In genomic region chr19:1265611-1266115, GRCh38 we compare ENCODE assay signal across 8 cellular contexts. TPM values are rescaled to one million over a fixed set of nuclear protein-coding genes. Genes with fewer than 3 reads are reported as not detected.
DNase-seq lines count a peak whose midpoint lies in the region; ATAC-seq and TF ChIP-seq lines count a peak whose summit lies in the region.

No MANE protein-coding gene starts in this region.

- peak overlapping the region; percentile 81 for H3K56ac ChIP-seq in mesendoderm (ENCODE audit: low read length)

- H3K23ac ChIP-seq in mesendoderm (ENCODE audit: low read length): no peak overlapping the region

- H3K9ac ChIP-seq in mesendoderm (ENCODE audit: low read length): peak overlapping the region; percentile 83

- H3K18ac ChIP-seq in mesendoderm (ENCODE audit: low read length): peak overlapping the region; percentile 44

- peaks cover 37% of the 10 kb centered on the region for H3K4me1 Mint-ChIP-seq in T-helper 1 cell treated with Interleukin-12 subunit alpha and Interleukin-12 subunit beta and Interleukin-4 antibody, amounts not matched to agents 30 μg/mL and 1 μg/mL, for 36 hours (ENCODE audit: low read depth)
- H3K4me1 Mint-ChIP-seq in T-helper 2 cell treated with Interferon-gamma antibody and Interleukin-4, amounts not matched to agents 5 μg/mL and 100 μg/mL, for 36 hours (ENCODE audit: low read depth): peaks cover 34% of the 10 kb centered on the region
- H3K4me1 Mint-ChIP-seq in type B pancreatic cell (ENCODE audit: unreplicated experiment): peaks cover 30% of the 10 kb centered on the region

- no peak overlapping the region for H2AK5ac ChIP-seq in mesendoderm (ENCODE audit: low read length)

- no CpG with 5 or more reads among the region's 28 CpGs for WGBS in mesendoderm (ENCODE audit: extremely low coverage, insufficient coverage, low lambda C conversion rate)

- no peak overlapping the region for H3K4ac ChIP-seq in mesendoderm (ENCODE audit: low read depth, low read length)

- no peaks in the 10 kb centered on the region for H3K36me3 ChIP-seq in mesendoderm (ENCODE audit: control insufficient read depth, insufficient read depth, low read length)

- peaks cover 3% of the 10 kb centered on the region for H3K79me1 ChIP-seq in mesendoderm (ENCODE audit: low read length)

- H3K4me3 ChIP-seq in dorsolateral prefrontal cortex: peak overlapping the region in 56 of 59 donors; percentile 39 to 70 (median 58)
- no peak overlapping the region for H3K4me3 ChIP-seq in mesendoderm (ENCODE audit: low read length)

- H3K27me3 Mint-ChIP-seq in T-helper 1 cell treated with Interleukin-12 subunit alpha and Interleukin-12 subunit beta and Interleukin-4 antibody, amounts not matched to agents 30 μg/mL and 1 μg/mL, for 36 hours (ENCODE audit: low read depth): no peaks in the 10 kb centered on the region
- H3K27me3 Mint-ChIP-seq in T-helper 2 cell treated with Interferon-gamma antibody and Interleukin-4, amounts not matched to agents 5 μg/mL and 100 μg/mL, for 36 hours (ENCODE audit: low read depth): peaks cover 3% of the 10 kb centered on the region
- H3K27me3 Mint-ChIP-seq in type B pancreatic cell: peaks cover 3% of the 10 kb centered on the region

- H3K4me1 ChIP-seq in mesendoderm (ENCODE audit: control insufficient read depth, low read depth, low read length): peaks cover 11% of the 10 kb centered on the region

- H3K79me2 ChIP-seq in mesendoderm (ENCODE audit: control insufficient read depth, insufficient read depth, low read length): peaks cover 11% of the 10 kb centered on the region

- no peak overlapping the region for H4K8ac ChIP-seq in mesendoderm (ENCODE audit: low read depth, low read length)

- H2BK15ac ChIP-seq in mesendoderm (replicated peaks; ENCODE audit: low read depth): no peak overlapping the region

- H3K27ac Mint-ChIP-seq in T-helper 1 cell treated with Interleukin-12 subunit alpha and Interleukin-12 subunit beta and Interleukin-4 antibody, amounts not matched to agents 30 μg/mL and 1 μg/mL, for 36 hours: no peak overlapping the region
- H3K27ac Mint-ChIP-seq in T-helper 2 cell treated with Interferon-gamma antibody and Interleukin-4, amounts not matched to agents 5 μg/mL and 100 μg/mL, for 36 hours: no peak overlapping the region
- H3K27ac Mint-ChIP-seq in type B pancreatic cell: peak overlapping the region; percentile 97

- no peak overlapping the region for H2BK120ac ChIP-seq in mesendoderm (ENCODE audit: low read depth, low read length)

- peak overlapping the region; percentile 99 for H3K4me2 ChIP-seq in mesendoderm (ENCODE audit: low read length)

- H3K4me3 Mint-ChIP-seq in T-helper 1 cell treated with Interleukin-12 subunit alpha and Interleukin-12 subunit beta and Interleukin-4 antibody, amounts not matched to agents 30 μg/mL and 1 μg/mL, for 36 hours: peak overlapping the region; percentile 40
- peak overlapping the region; percentile 57 for H3K4me3 Mint-ChIP-seq in T-helper 2 cell treated with Interferon-gamma antibody and Interleukin-4, amounts not matched to agents 5 μg/mL and 100 μg/mL, for 36 hours
- H3K4me3 Mint-ChIP-seq in type B pancreatic cell: peak overlapping the region; percentile 80

- no peak for ATAC-seq in HG02763 (IDR thresholded peaks at IDR 0.05; ENCODE audit: unreplicated experiment)
- ATAC-seq in GM18517 (IDR thresholded peaks at IDR 0.05; ENCODE audit: unreplicated experiment): no peak

- no peak for DNase-seq in T-helper 1 cell
- peak; percentile 52 for DNase-seq in T-helper 2 cell treated with Interferon-gamma antibody and Interleukin-4, amounts not matched to agents 5 μg/mL and 100 μg/mL, for 36 hours (ENCODE audit: low spot score)
- DNase-seq in dorsolateral prefrontal cortex: peak in 4 of 10 donors; percentile 58 to 86 (median 68)
- DNase-seq in mesendoderm: peak; percentile 43
- DNase-seq in type B pancreatic cell (ENCODE audit: extremely low spot score, unreplicated experiment): no peak

- H3K27me3 ChIP-seq in dorsolateral prefrontal cortex (no peaks in the 10 kb centered on the region), mesendoderm (ENCODE audit: insufficient read depth, low read length, poor library complexity) (no peaks in the 10 kb centered on the region)

- H3K9me3 Mint-ChIP-seq in T-helper 1 cell treated with Interleukin-12 subunit alpha and Interleukin-12 subunit beta and Interleukin-4 antibody, amounts not matched to agents 30 μg/mL and 1 μg/mL, for 36 hours: no peaks in the 10 kb centered on the region
- H3K9me3 Mint-ChIP-seq in T-helper 2 cell treated with Interferon-gamma antibody and Interleukin-4, amounts not matched to agents 5 μg/mL and 100 μg/mL, for 36 hours: no peaks in the 10 kb centered on the region
- no peaks in the 10 kb centered on the region for H3K9me3 Mint-ChIP-seq in type B pancreatic cell

- H3K27ac ChIP-seq in dorsolateral prefrontal cortex: peak overlapping the region in 58 of 59 donors; percentile 66 to 100 (median 95)
- peak overlapping the region; percentile 56 for H3K27ac ChIP-seq in mesendoderm (ENCODE audit: low read depth, low read length)

- no peak overlapping the region for H2BK5ac ChIP-seq in mesendoderm (ENCODE audit: low read length)

- H3K36me3 Mint-ChIP-seq in T-helper 1 cell treated with Interleukin-12 subunit alpha and Interleukin-12 subunit beta and Interleukin-4 antibody, amounts not matched to agents 30 μg/mL and 1 μg/mL, for 36 hours (ENCODE audit: low read depth): peaks cover 5% of the 10 kb centered on the region
- peaks cover 10% of the 10 kb centered on the region for H3K36me3 Mint-ChIP-seq in T-helper 2 cell treated with Interferon-gamma antibody and Interleukin-4, amounts not matched to agents 5 μg/mL and 100 μg/mL, for 36 hours (ENCODE audit: low read depth)
- peaks cover 1% of the 10 kb centered on the region for H3K36me3 Mint-ChIP-seq in type B pancreatic cell

- no peak overlapping the region for H4K5ac ChIP-seq in mesendoderm (ENCODE audit: low read length)

- TF ChIP-seq CTCF in dorsolateral prefrontal cortex (IDR thresholded peaks at IDR 0.05 in 54 of 56, conservative IDR thresholded peaks at IDR 0.05 in 2 of 56; ENCODE audit: low read depth in 1 of 56, partially characterized antibody in 56 of 56): no peak
- TF ChIP-seq CTCF in type B pancreatic cell (conservative IDR thresholded peaks at IDR 0.05): no peak

- intact Hi-C loops in dorsolateral prefrontal cortex (cut with DNase I): no loop called here

RNA-seq across cellular contexts. Expression of gene CIRBP, which starts 3.5 kb away (rescaled TPM):
- 100 to 1,000 TPM; 215 to 736 (median 434) TPM for total RNA-seq in dorsolateral prefrontal cortex
- 93.3 TPM for polyA plus RNA-seq in mesendoderm (2013, experiment 1 of 2)
- polyA plus RNA-seq in mesendoderm (2013, experiment 2 of 2): 93.6 TPM
- total RNA-seq in type B pancreatic cell (ENCODE audit: low replicate concordance): 316 and 421 TPM in 2 replicates

RNA-seq across cellular contexts. Expression of gene FAM174C, which starts 9.7 kb away (rescaled TPM):
- total RNA-seq in dorsolateral prefrontal cortex (10 to 100 TPM; 16.2 to 44.5 (median 25.3) TPM), type B pancreatic cell (ENCODE audit: low replicate concordance) (30.6 and 36.4 TPM in 2 replicates)
- 55.7 TPM for polyA plus RNA-seq in mesendoderm (2013, experiment 1 of 2)
- 57.0 TPM for polyA plus RNA-seq in mesendoderm (2013, experiment 2 of 2)

RNA-seq across cellular contexts. Expression of gene MIDN, which starts 17.3 kb away (rescaled TPM):
- total RNA-seq in dorsolateral prefrontal cortex: 100 to 1,000 TPM in 4 of 120 experiments, 10 to 100 TPM in 116; 19.9 to 116 (median 36.5) TPM
- 133 TPM for polyA plus RNA-seq in mesendoderm (2013, experiment 1 of 2)
- polyA plus RNA-seq in mesendoderm (2013, experiment 2 of 2): 131 TPM
- 122 and 127 TPM in 2 replicates for total RNA-seq in type B pancreatic cell (ENCODE audit: low replicate concordance)

RNA-seq across cellular contexts. Expression of gene EFNA2, which starts 20.0 kb away (rescaled TPM):
- total RNA-seq in dorsolateral prefrontal cortex (1 to 10 TPM in 86 of 120 experiments, under 1 TPM in 22, not detected in 12; 0.51 to 3.8 (median 1.4) TPM), type B pancreatic cell (ENCODE audit: low replicate concordance) (5.1 and 17.6 TPM in 2 replicates)
- polyA plus RNA-seq in mesendoderm (2013, experiment 1 of 2): 3.5 TPM
- 3.4 TPM for polyA plus RNA-seq in mesendoderm (2013, experiment 2 of 2)

RNA-seq across cellular contexts. Expression of gene ATP5F1D, which starts 24.1 kb away (rescaled TPM):
- total RNA-seq in dorsolateral prefrontal cortex (100 to 1,000 TPM; 170 to 316 (median 242) TPM), type B pancreatic cell (ENCODE audit: low replicate concordance) (165 and 197 TPM in 2 replicates)
- 127 TPM for polyA plus RNA-seq in mesendoderm (2013, experiment 1 of 2)
- polyA plus RNA-seq in mesendoderm (2013, experiment 2 of 2): 122 TPM

Comparison
In these comparisons a context has a peak if more than half of its experiments do, and no peak if none do; other contexts are left out.
1. DNase-seq: peak in T-helper 2 cell treated with Interferon-gamma antibody and Interleukin-4, amounts not matched to agents 5 μg/mL and 100 μg/mL, for 36 hours (single experiment) and mesendoderm (single experiment); none in T-helper 1 cell (0 of 5) and type B pancreatic cell (single experiment).
2. Peak in every context shown above with its lines, with median percentiles within 50 percentile points of each other: H3K4me3 Mint-ChIP-seq.